Comparison of ENCODE assay signal across 8 cellular contexts in genomic region chr6:149961728-149962425, GRCh38. TPM values are rescaled to one million over a fixed set of nuclear protein-coding genes. Genes with fewer than 3 reads are reported as not detected.
DNase-seq lines count a peak whose midpoint lies in the region; ATAC-seq and TF ChIP-seq lines count a peak whose summit lies in the region.

No MANE protein-coding gene starts in this region.

- POLR2A ChIA-PET in activated CD4-positive, alpha-beta memory T cell treated with anti-CD3 and anti-CD28 coated beads for 36 hours (lab: Charles Lee), result no interaction called here

- intact Hi-C loops in activated CD4-positive, alpha-beta memory T cell treated with anti-CD3 and anti-CD28 coated beads for 36 hours (cut with micrococcal nuclease), result loop anchor here (2.0 kb wide), 1 partner anchor 55 kb away; no protein-coding TSS in a partner anchor

- H3K4me1 ChIP-seq in DND-41 (ENCODE audit: insufficient read depth, low read length), result peaks cover 19% of the 10 kb centered on the region
- H3K4me1 ChIP-seq in Karpas-422 (ENCODE audit: low read length), result peaks cover 6% of the 10 kb centered on the region

- peak overlapping the region; percentile 8 for H3K27ac Mint-ChIP-seq in activated CD4-positive, alpha-beta memory T cell treated with anti-CD3 and anti-CD28 coated beads for 36 hours

- peaks cover 8% of the 10 kb centered on the region for H3K9me3 ChIP-seq in DND-41 (ENCODE audit: insufficient read depth, low read length, severe bottlenecking)
- H3K9me3 ChIP-seq in Karpas-422 (ENCODE audit: low read length), result no peaks in the 10 kb centered on the region

- H3K27ac ChIP-seq in DND-41 (ENCODE audit: low read length) (no peak overlapping the region), Karpas-422 (ENCODE audit: low read length) (no peak overlapping the region)

- peak; percentile 66 for TF ChIP-seq CTCF in DND-41 (IDR thresholded peaks at IDR 0.05; ENCODE audit: borderline replicate concordance, extremely low read depth, low read length, poor library complexity, severe bottlenecking)

- H3K36me3 ChIP-seq in DND-41 (ENCODE audit: insufficient read depth, low read length) (no peaks in the 10 kb centered on the region), Karpas-422 (ENCODE audit: insufficient read depth, low read length) (no peaks in the 10 kb centered on the region)

- H2AFZ ChIP-seq in DND-41 (ENCODE audit: low read depth, low read length) (0 out of 2 replicates have a peak overlapping the region, but pooled peaks have one; percentile 15), Karpas-422 (ENCODE audit: low read length) (no peak overlapping the region)

- H3K79me2 ChIP-seq in DND-41 (ENCODE audit: insufficient read depth, low read length), result no peaks in the 10 kb centered on the region
- H3K79me2 ChIP-seq in Karpas-422 (ENCODE audit: low read length), result no peaks in the 10 kb centered on the region

- peaks cover 72% of the 10 kb centered on the region for H3K27me3 Mint-ChIP-seq in activated CD4-positive, alpha-beta memory T cell treated with anti-CD3 and anti-CD28 coated beads for 36 hours

- no peak overlapping the region for H3K4me2 ChIP-seq in DND-41 (ENCODE audit: insufficient read depth, low read length)
- H3K4me2 ChIP-seq in Karpas-422 (ENCODE audit: low read depth, low read length, poor library complexity, severe bottlenecking), result no peak overlapping the region

- H3K9ac ChIP-seq in DND-41 (ENCODE audit: low read depth, low read length) (no peak overlapping the region), Karpas-422 (ENCODE audit: low read length) (no peak overlapping the region)

- ATAC-seq in DND-41 (ENCODE audit: insufficient read depth, low read depth), result peak; percentile 54; the same call in 2 of the 3 replicates
- ATAC-seq in GM21717 (IDR thresholded peaks at IDR 0.05; ENCODE audit: unreplicated experiment), result no peak
- ATAC-seq in GM18519 (IDR thresholded peaks at IDR 0.05; ENCODE audit: low FRiP score, unreplicated experiment), result no peak

- H3K27me3 ChIP-seq in DND-41 (ENCODE audit: insufficient read depth, low read length, poor library complexity) (no peaks in the 10 kb centered on the region), Karpas-422 (ENCODE audit: low read length) (no peaks in the 10 kb centered on the region)

- no peaks in the 10 kb centered on the region for H3K9me2 ChIP-seq in Karpas-422 (replicated peaks; ENCODE audit: insufficient read depth, low read length)

- no peaks in the 10 kb centered on the region for H3K9me3 Mint-ChIP-seq in activated CD4-positive, alpha-beta memory T cell treated with anti-CD3 and anti-CD28 coated beads for 36 hours

- H4K20me1 ChIP-seq in DND-41 (ENCODE audit: insufficient read depth, low read length), result no peaks in the 10 kb centered on the region
- no peaks in the 10 kb centered on the region for H4K20me1 ChIP-seq in Karpas-422 (ENCODE audit: insufficient read depth, low read depth, low read length)

- CTCF ChIA-PET in activated CD4-positive, alpha-beta memory T cell treated with anti-CD3 and anti-CD28 coated beads for 36 hours (lab: Charles Lee), result interaction anchor here (0.8 to 2.2 kb wide), 3 partner anchors 46 to 109 kb away, joined by 3 to 7 read pairs (median 3); no protein-coding TSS in a partner anchor

- peaks cover 29% of the 10 kb centered on the region for H3K4me1 Mint-ChIP-seq in activated CD4-positive, alpha-beta memory T cell treated with anti-CD3 and anti-CD28 coated beads for 36 hours (ENCODE audit: low read depth)

- DNase-seq in DND-41, result peak; percentile 61
- DNase-seq in Karpas-422, result peak; percentile 79
- DNase-seq in activated CD4-positive, alpha-beta memory T cell treated with anti-CD3 and anti-CD28 coated beads for 36 hours, result peak; percentile 62
- peak; percentile 20 to 46 for DNase-seq in lung microvascular endothelial cell (ENCODE audit: low read depth in 2 of 2)
- DNase-seq in NCI-H1694 (lab: John Stamatoyannopoulos, UW), result no peak
- DNase-seq in effector CD4-positive, alpha-beta T cell, result no peak

- no peak overlapping the region for H3K4me3 ChIP-seq in DND-41 (ENCODE audit: low read depth in 1 of 2, low read length in 2 of 2)
- no peak overlapping the region for H3K4me3 ChIP-seq in Karpas-422 (ENCODE audit: low read length)

- H3K4me3 Mint-ChIP-seq in activated CD4-positive, alpha-beta memory T cell treated with anti-CD3 and anti-CD28 coated beads for 36 hours, result no peak overlapping the region

- H3K36me3 Mint-ChIP-seq in activated CD4-positive, alpha-beta memory T cell treated with anti-CD3 and anti-CD28 coated beads for 36 hours, result peaks cover 2% of the 10 kb centered on the region

RNA-seq across cellular contexts. Expression of gene ULBP1, which starts 1.9 kb away (rescaled TPM):
- 1.0 and 5.1 TPM in 2 replicates for total RNA-seq in Karpas-422 (2014; rRNA removed; shearing (Covaris generic); ENCODE audit: low replicate concordance)
- 1 to 10 TPM; 1.8 to 2.2 TPM for total RNA-seq in activated CD4-positive, alpha-beta memory T cell treated with anti-CD3 and anti-CD28 coated beads for 36 hours
- under 0.01 and 0.22 TPM in 2 replicates for total RNA-seq in lung microvascular endothelial cell

RNA-seq across cellular contexts. Expression of gene ULBP2, which starts 20.1 kb away (rescaled TPM):
- total RNA-seq in Karpas-422 (2014; rRNA removed; shearing (Covaris generic); ENCODE audit: low replicate concordance), result 0.56 and 0.76 TPM in 2 replicates
- total RNA-seq in activated CD4-positive, alpha-beta memory T cell treated with anti-CD3 and anti-CD28 coated beads for 36 hours, result 1 to 10 TPM in 1 of 2 experiments, under 1 TPM in 1; 0.90 to 1.2 TPM
- total RNA-seq in lung microvascular endothelial cell, result 0.79 and 2.4 TPM in 2 replicates

RNA-seq across cellular contexts. Expression of gene RAET1G, which starts 39.0 kb away (rescaled TPM):
- total RNA-seq in Karpas-422 (2014; rRNA removed; shearing (Covaris generic); ENCODE audit: low replicate concordance), result not detected in 2 replicates
- total RNA-seq in activated CD4-positive, alpha-beta memory T cell treated with anti-CD3 and anti-CD28 coated beads for 36 hours, result not detected
- 0.20 and 0.22 TPM in 2 replicates for total RNA-seq in lung microvascular endothelial cell

Comparison
In these comparisons a context has a peak if more than half of its experiments do, and no peak if none do; other contexts are left out.
1. DNase-seq: peak in DND-41 (single experiment), Karpas-422 (single experiment), activated CD4-positive, alpha-beta memory T cell treated with anti-CD3 and anti-CD28 coated beads for 36 hours (single experiment) and lung microvascular endothelial cell (2 of 2); none in NCI-H1694 (single experiment) and effector CD4-positive, alpha-beta T cell (single experiment).